Comparison of ENCODE assay signal across 8 cellular contexts in the genomic region with DNA sequence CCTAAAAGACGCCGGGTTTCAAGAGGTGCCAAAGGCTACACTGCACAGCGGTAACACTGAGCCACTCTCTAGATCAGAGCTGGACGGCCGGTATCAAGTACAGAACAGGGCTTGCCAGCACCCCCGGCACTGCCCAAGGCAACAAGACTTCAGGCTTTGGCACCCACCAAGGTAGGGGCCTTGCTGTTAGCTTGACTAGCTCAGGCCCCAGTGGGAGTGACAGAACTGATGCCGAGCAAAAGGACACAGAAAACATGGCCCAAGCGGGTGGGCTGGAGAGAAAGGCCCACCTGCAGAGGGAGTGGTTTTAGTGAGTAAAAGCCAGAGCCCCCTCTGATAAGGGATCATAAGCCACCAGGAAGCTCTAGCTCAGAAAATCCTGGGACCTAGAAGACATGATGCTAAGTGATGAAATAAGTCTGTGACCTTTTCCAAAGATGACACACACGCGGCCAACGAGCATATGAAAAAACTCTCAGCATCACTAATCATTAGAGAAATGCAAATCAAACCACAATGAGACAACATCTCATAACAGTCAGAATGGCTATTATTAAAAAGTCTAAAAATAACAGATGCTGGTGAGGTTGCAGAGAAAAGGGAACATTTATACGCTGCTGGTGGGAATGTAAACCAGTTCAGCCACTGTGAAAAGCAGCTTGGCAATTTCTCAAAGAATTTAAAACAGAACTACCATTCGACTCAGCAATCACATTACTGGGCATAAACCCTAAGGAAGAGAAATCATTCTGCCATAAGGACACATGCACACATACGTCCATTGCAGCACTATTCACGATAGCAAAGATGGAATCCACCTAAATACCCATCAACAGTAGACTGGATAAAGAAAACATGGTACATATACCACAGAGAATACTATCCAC. TPM values are rescaled to one million over a fixed set of nuclear protein-coding genes. Genes with fewer than 3 reads are reported as not detected.
DNase-seq lines count a peak whose midpoint lies in the region; ATAC-seq and TF ChIP-seq lines count a peak whose summit lies in the region.

No MANE protein-coding gene starts in this region.

- H3K36me3 ChIP-seq in right atrium auricular region = peaks cover 5% of the 10 kb centered on the region

- no peak for TF ChIP-seq CTCF in right atrium auricular region (IDR thresholded peaks at IDR 0.05)

- no peak overlapping the region for H3K4me3 ChIP-seq in right atrium auricular region

- ATAC-seq in HG02678 (IDR thresholded peaks at IDR 0.05; ENCODE audit: unreplicated experiment) = peak; percentile 40
- ATAC-seq in HG03342 (IDR thresholded peaks at IDR 0.05; ENCODE audit: unreplicated experiment) = no peak

- H3K9me3 ChIP-seq in right atrium auricular region = no peaks in the 10 kb centered on the region

- CTCF ChIA-PET in activated CD4-positive, alpha-beta memory T cell treated with anti-CD3 and anti-CD28 coated beads, Interleukin-2, amount 10 ng/mL, durations not matched to agents 7 days and 5 days (lab: Charles Lee) = interaction anchor here (0.8 to 30.8 kb wide), 3 partner anchors 19 to 149 kb away, joined by 3 to 957 read pairs (median 155); a partner anchor contains a TSS

- H3K4me1 Mint-ChIP-seq in activated CD4-positive, alpha-beta memory T cell treated with anti-CD3 and anti-CD28 coated beads, Interleukin-2, amount 10 ng/mL, durations not matched to agents 7 days and 5 days = peaks cover 92% of the 10 kb centered on the region

- peak overlapping the region; percentile 91 to 96 for H3K27ac ChIP-seq in right atrium auricular region

- peaks cover 58% of the 10 kb centered on the region for H3K36me3 Mint-ChIP-seq in activated CD4-positive, alpha-beta memory T cell treated with anti-CD3 and anti-CD28 coated beads, Interleukin-2, amount 10 ng/mL, durations not matched to agents 7 days and 5 days (ENCODE audit: low read depth)

- H3K27ac Mint-ChIP-seq in activated CD4-positive, alpha-beta memory T cell treated with anti-CD3 and anti-CD28 coated beads, Interleukin-2, amount 10 ng/mL, durations not matched to agents 7 days and 5 days = peak overlapping the region; percentile 98

- no peaks in the 10 kb centered on the region for H3K27me3 ChIP-seq in right atrium auricular region

- no peaks in the 10 kb centered on the region for H3K9me3 Mint-ChIP-seq in activated CD4-positive, alpha-beta memory T cell treated with anti-CD3 and anti-CD28 coated beads, Interleukin-2, amount 10 ng/mL, durations not matched to agents 7 days and 5 days

- no peaks in the 10 kb centered on the region for H3K27me3 Mint-ChIP-seq in activated CD4-positive, alpha-beta memory T cell treated with anti-CD3 and anti-CD28 coated beads, Interleukin-2, amount 10 ng/mL, durations not matched to agents 7 days and 5 days

- peak; percentile 97 for DNase-seq in EH (ENCODE audit: low read depth)
- no peak for DNase-seq in activated CD4-positive, alpha-beta memory T cell treated with anti-CD3 and anti-CD28 coated beads, Interleukin-2, amount 10 ng/mL, durations not matched to agents 7 days and 5 days
- no peak for DNase-seq in right atrium auricular region (ENCODE audit: low spot score)
- DNase-seq in stromal cell of bone marrow (ENCODE audit: low read depth) = peak; percentile 92
- DNase-seq in NCI-H1694 (lab: John Stamatoyannopoulos, UW) = no peak
- DNase-seq in iPS-NIHi7 (ENCODE audit: extremely low spot score) = no peak

- peak overlapping the region; percentile 68 for H3K4me3 Mint-ChIP-seq in activated CD4-positive, alpha-beta memory T cell treated with anti-CD3 and anti-CD28 coated beads, Interleukin-2, amount 10 ng/mL, durations not matched to agents 7 days and 5 days

- H3K4me1 ChIP-seq in right atrium auricular region = peaks cover 0 to 89% of the 10 kb centered on the region in 2 donors

- POLR2A ChIA-PET in activated CD4-positive, alpha-beta memory T cell treated with anti-CD3 and anti-CD28 coated beads, Interleukin-2, amount 10 ng/mL, durations not matched to agents 7 days and 5 days (lab: Charles Lee) = interaction anchor here (0.9 to 28.1 kb wide), 10 partner anchors 12 to 749 kb away, joined by 3 to 1068 read pairs (median 4); a partner anchor contains a TSS

RNA-seq across cellular contexts. Expression of a gene that starts 12.9 kb away (rescaled TPM):
- total RNA-seq in activated CD4-positive, alpha-beta memory T cell treated with anti-CD3 and anti-CD28 coated beads, Interleukin-2, amount 10 ng/mL, durations not matched to agents 7 days and 5 days = 100 to 1,000 TPM; 138 to 146 TPM
- 10 to 100 TPM; 29.5 to 34.1 TPM for total RNA-seq in right atrium auricular region

RNA-seq across cellular contexts. Expression of a gene that starts 21.1 kb away (rescaled TPM):
- total RNA-seq in activated CD4-positive, alpha-beta memory T cell treated with anti-CD3 and anti-CD28 coated beads, Interleukin-2, amount 10 ng/mL, durations not matched to agents 7 days and 5 days = under 1 TPM; 0.65 to 0.70 TPM
- 1 to 10 TPM in 1 of 2 donors, under 1 TPM in 1; 0.33 to 1.0 TPM for total RNA-seq in right atrium auricular region

RNA-seq across cellular contexts. Expression of a gene that starts 51.5 kb away (rescaled TPM):
- 10 to 100 TPM; 37.4 to 40.7 TPM for total RNA-seq in activated CD4-positive, alpha-beta memory T cell treated with anti-CD3 and anti-CD28 coated beads, Interleukin-2, amount 10 ng/mL, durations not matched to agents 7 days and 5 days
- total RNA-seq in right atrium auricular region = 10 to 100 TPM; 16.0 to 24.1 TPM

RNA-seq across cellular contexts. Expression of a gene that starts 55.2 kb away (rescaled TPM):
- total RNA-seq in activated CD4-positive, alpha-beta memory T cell treated with anti-CD3 and anti-CD28 coated beads, Interleukin-2, amount 10 ng/mL, durations not matched to agents 7 days and 5 days = 10 to 100 TPM; 32.5 to 33.4 TPM
- total RNA-seq in right atrium auricular region = 1 to 10 TPM; 7.2 to 9.8 TPM

RNA-seq across cellular contexts. Expression of a gene that starts 59.0 kb away (rescaled TPM):
- 10 to 100 TPM; 19.8 to 21.1 TPM for total RNA-seq in activated CD4-positive, alpha-beta memory T cell treated with anti-CD3 and anti-CD28 coated beads, Interleukin-2, amount 10 ng/mL, durations not matched to agents 7 days and 5 days
- 10 to 100 TPM; 21.5 to 23.0 TPM for total RNA-seq in right atrium auricular region

Comparison
In these comparisons a context has a peak if more than half of its experiments do, and no peak if none do; other contexts are left out.
1. DNase-seq: peak in EH (single experiment) and stromal cell of bone marrow (single experiment); none in activated CD4-positive, alpha-beta memory T cell treated with anti-CD3 and anti-CD28 coated beads, Interleukin-2, amount 10 ng/mL, durations not matched to agents 7 days and 5 days (single experiment), right atrium auricular region (single experiment), NCI-H1694 (single experiment) and iPS-NIHi7 (single experiment).